Comparison of ENCODE assay signal across 7 cellular contexts in the genomic region with DNA sequence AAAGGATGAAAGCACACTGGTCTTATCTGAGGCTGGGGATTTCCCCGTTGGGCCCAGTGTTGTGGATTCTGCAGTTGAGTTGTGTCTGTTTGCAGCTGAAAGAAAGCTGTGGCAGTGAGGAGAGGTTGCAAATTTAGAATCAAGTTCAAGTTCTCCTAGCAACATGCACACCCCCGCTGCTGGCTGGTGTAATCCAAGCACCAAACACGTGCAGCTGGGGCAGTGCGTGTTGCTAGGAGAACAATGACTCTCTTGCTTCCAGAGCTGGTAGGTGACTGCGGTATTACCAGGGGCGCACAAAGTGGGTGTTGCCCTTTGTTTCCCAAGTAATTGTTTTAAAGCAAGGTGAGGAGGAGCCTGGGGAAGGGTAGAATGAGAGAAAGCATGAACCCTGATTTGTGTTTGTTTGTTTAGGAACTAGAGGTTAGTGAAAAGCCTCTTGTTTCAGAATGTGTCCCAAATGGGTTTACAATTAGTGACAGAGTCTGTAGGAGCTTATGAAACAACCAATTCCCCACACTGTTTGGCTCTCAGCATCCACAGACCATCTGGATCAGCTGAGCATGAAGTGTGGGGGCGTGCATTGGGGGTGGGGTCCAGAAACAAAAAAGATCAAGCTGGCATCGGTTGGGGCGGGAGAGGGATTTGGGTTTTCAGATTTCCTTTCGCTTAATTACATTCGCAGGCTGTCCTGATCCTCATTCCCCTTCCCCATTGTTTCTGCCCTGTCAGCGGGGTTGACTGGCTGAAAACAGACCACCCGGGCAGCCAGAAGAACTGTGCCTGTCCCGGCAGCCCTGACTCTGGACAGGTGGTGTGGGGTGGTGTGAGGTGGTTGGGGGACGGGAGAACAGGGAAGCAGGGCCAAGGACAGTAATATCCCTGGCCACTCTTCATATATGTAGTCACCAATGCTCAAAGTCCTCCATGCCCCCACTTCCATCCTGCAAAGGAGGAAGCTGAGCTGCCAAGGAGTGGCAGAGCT.
A peak's percentile ranks its signal among the peaks of the same experiment; 100 is the strongest.
DNase-seq lines count a peak whose midpoint lies in the region; ATAC-seq and TF ChIP-seq lines count a peak whose summit lies in the region.

No MANE protein-coding gene starts in this region.

- H3K27me3 Mint-ChIP-seq in H9 (ENCODE audit: low read depth), result peaks cover 23% of the 10 kb centered on the region
- H3K27me3 Mint-ChIP-seq in activated naive CD8-positive, alpha-beta T cell treated with anti-CD3 and anti-CD28 coated beads, Interleukin-2, amount 50 U/mL, for 24 hours, result no peaks in the 10 kb centered on the region
- peaks cover 0 to 7% (median 6%) of the 10 kb centered on the region in 3 donors for H3K27me3 Mint-ChIP-seq in immature natural killer cell (ENCODE audit: low read depth in 3 of 3)

- H3K27ac ChIP-seq in H9 (ENCODE audit: insufficient read length, low read depth, low read length) (no peak overlapping the region), trophoblast cell (ENCODE audit: low read depth, low read length) (no peak overlapping the region)

- peaks cover 11% of the 10 kb centered on the region; the same call in 1 of the 2 replicates for H3K4me1 ChIP-seq in H9 (ENCODE audit: insufficient read depth, low read length)
- no peaks in the 10 kb centered on the region for H3K4me1 ChIP-seq in trophoblast cell (ENCODE audit: control insufficient read depth in 1 of 2, insufficient read depth in 2 of 2, low read length in 2 of 2)

- peaks cover 0 to 13% (median 2%) of the 10 kb centered on the region in 3 experiments; a peak in 3 of 7 replicates for H3K36me3 Mint-ChIP-seq in H9 (ENCODE audit: insufficient read depth in 1 of 3, low read depth in 3 of 3)
- no peaks in the 10 kb centered on the region for H3K36me3 Mint-ChIP-seq in activated naive CD8-positive, alpha-beta T cell treated with anti-CD3 and anti-CD28 coated beads, Interleukin-2, amount 50 U/mL, for 24 hours (ENCODE audit: low read depth)
- no peaks in the 10 kb centered on the region for H3K36me3 Mint-ChIP-seq in immature natural killer cell

- TF ChIP-seq CTCF in H9 (conservative IDR thresholded peaks at IDR 0.05), result no peak

- H3K4me3 ChIP-seq in trophoblast cell (ENCODE audit: low read depth, low read length), result no peak overlapping the region

- H3K23ac ChIP-seq in H9 (ENCODE audit: insufficient read length, low read depth, low read length) (no peak overlapping the region), trophoblast cell (ENCODE audit: low read length) (no peak overlapping the region)

- H2BK12ac ChIP-seq in H9 (ENCODE audit: insufficient read length, low read depth, low read length), result no peak overlapping the region
- H2BK12ac ChIP-seq in trophoblast cell (ENCODE audit: low read length), result no peak overlapping the region

- no CpG with 5 or more reads among the region's 15 CpGs for WGBS in H9 (ENCODE audit: extremely low coverage, insufficient read length, low lambda C conversion rate)
- WGBS in trophoblast cell (ENCODE audit: extremely low coverage, insufficient coverage, insufficient read length), result no CpG with 5 or more reads among the region's 15 CpGs

- H2AK5ac ChIP-seq in H9 (ENCODE audit: insufficient read length, low read length), result no peak overlapping the region
- H2AK5ac ChIP-seq in trophoblast cell (ENCODE audit: low read length), result no peak overlapping the region

- H2AFZ ChIP-seq in H9 (ENCODE audit: low read length), result no peak overlapping the region
- no peak overlapping the region for H2AFZ ChIP-seq in trophoblast cell (ENCODE audit: insufficient read depth, low read length, poor library complexity)

- H3K18ac ChIP-seq in H9 (ENCODE audit: insufficient read length, low read depth, low read length) (peak overlapping the region; percentile 9), trophoblast cell (ENCODE audit: low read length) (no peak overlapping the region)

- H3K4me2 ChIP-seq in H9 (ENCODE audit: insufficient read depth, insufficient read length, low read length), result peak overlapping the region; percentile 2
- no peak overlapping the region for H3K4me2 ChIP-seq in trophoblast cell (ENCODE audit: low read length)

- no peak overlapping the region for H3K56ac ChIP-seq in H9 (ENCODE audit: insufficient read length, low read depth, low read length)

- H3K79me1 ChIP-seq in H9 (ENCODE audit: insufficient read depth, low read depth, low read length, poor library complexity, severe bottlenecking) (no peaks in the 10 kb centered on the region), trophoblast cell (ENCODE audit: low read length) (no peaks in the 10 kb centered on the region)

- DNase-seq in H9 (peak; percentile 76), NCI-H524 (lab: John Stamatoyannopoulos, UW) (peak; percentile 80 to 87), iPS DF 19.7 (ENCODE audit: low read depth, low spot score) (peak; percentile 40), trophoblast cell (no peak), immature natural killer cell (no peak)
- peak; percentile 33 for DNase-seq in activated naive CD8-positive, alpha-beta T cell treated with anti-CD3 and anti-CD28 coated beads, Interleukin-2, amount 50 U/mL, for 24 hours
- DNase-seq in stimulated activated CD4-positive, alpha-beta T cell treated with anti-CD3 and anti-CD28 coated beads, Interleukin-2, amount 100 ng/mL, for 4 hours (ENCODE audit: low read depth), result peak; percentile 38

- H3K36me3 ChIP-seq in trophoblast cell (ENCODE audit: control insufficient read depth in 1 of 2, insufficient read depth in 2 of 2, low read length in 2 of 2), result no peaks in the 10 kb centered on the region

- H3K9ac ChIP-seq in H9 (ENCODE audit: extremely low read depth, insufficient read length, low read length) (no peak overlapping the region), trophoblast cell (ENCODE audit: low read length) (no peak overlapping the region)

- H3K4ac ChIP-seq in H9 (ENCODE audit: low read depth, low read length) (no peak overlapping the region), trophoblast cell (ENCODE audit: low read depth, low read length) (no peak overlapping the region)

- H4K8ac ChIP-seq in H9 (replicated peaks; ENCODE audit: insufficient read length, low read depth, low read length) (no peak overlapping the region), trophoblast cell (ENCODE audit: low read depth, low read length) (no peak overlapping the region)

- no peaks in the 10 kb centered on the region for H4K20me1 ChIP-seq in H9 (ENCODE audit: control insufficient read depth, insufficient read depth, insufficient read length)

- H3K27ac Mint-ChIP-seq in H9 (peak overlapping the region; percentile 28 to 93 (median 92); a peak in 6 of 7 replicates), immature natural killer cell (no peak overlapping the region)
- H3K27ac Mint-ChIP-seq in activated naive CD8-positive, alpha-beta T cell treated with anti-CD3 and anti-CD28 coated beads, Interleukin-2, amount 50 U/mL, for 24 hours, result peak overlapping the region; percentile 35

- H3K9me3 Mint-ChIP-seq in H9 (peaks cover 0 to 12% of the 10 kb centered on the region in 2 experiments; a peak in 2 of 5 replicates), immature natural killer cell (no peaks in the 10 kb centered on the region)
- H3K9me3 Mint-ChIP-seq in activated naive CD8-positive, alpha-beta T cell treated with anti-CD3 and anti-CD28 coated beads, Interleukin-2, amount 50 U/mL, for 24 hours, result no peaks in the 10 kb centered on the region

- H2BK15ac ChIP-seq in H9 (ENCODE audit: low read depth, low read length), result no peak overlapping the region

- peak overlapping the region; percentile 27; the same call in 1 of the 2 replicates for H3K14ac ChIP-seq in H9 (ENCODE audit: insufficient read depth, low read length)
- H3K14ac ChIP-seq in trophoblast cell (ENCODE audit: low read length), result no peak overlapping the region

- H3K4me1 Mint-ChIP-seq in H9 (peaks cover 39 to 51% of the 10 kb centered on the region in 2 experiments), immature natural killer cell (no peaks in the 10 kb centered on the region)
- H3K4me1 Mint-ChIP-seq in activated naive CD8-positive, alpha-beta T cell treated with anti-CD3 and anti-CD28 coated beads, Interleukin-2, amount 50 U/mL, for 24 hours, result peaks cover 11% of the 10 kb centered on the region

- H2BK5ac ChIP-seq in H9 (ENCODE audit: insufficient read length, low read length) (no peak overlapping the region), trophoblast cell (ENCODE audit: low read depth, low read length, poor library complexity) (no peak overlapping the region)

- no peak overlapping the region for H3T11ph ChIP-seq in H9 (ENCODE audit: low read length)

- H3K27me3 ChIP-seq in H9 (ENCODE audit: insufficient read depth, low read length) (no peaks in the 10 kb centered on the region; the same call in 1 of the 2 replicates), trophoblast cell (ENCODE audit: insufficient read depth, low read length) (no peaks in the 10 kb centered on the region)

- no peak overlapping the region for H4K5ac ChIP-seq in H9 (ENCODE audit: insufficient read length, low read depth, low read length)

- H3K4me3 Mint-ChIP-seq in H9 (peak overlapping the region; percentile 6 to 45), immature natural killer cell (no peak overlapping the region)
- H3K4me3 Mint-ChIP-seq in activated naive CD8-positive, alpha-beta T cell treated with anti-CD3 and anti-CD28 coated beads, Interleukin-2, amount 50 U/mL, for 24 hours, result no peak overlapping the region

- no peak overlapping the region for H2BK120ac ChIP-seq in H9 (ENCODE audit: low read depth, low read length, poor library complexity, severe bottlenecking)
- H2BK120ac ChIP-seq in trophoblast cell (ENCODE audit: insufficient read depth, low read length, poor library complexity), result no peak overlapping the region

- peak; percentile 79 for ATAC-seq in activated naive CD8-positive, alpha-beta T cell treated with anti-CD3 and anti-CD28 coated beads, Interleukin-2, amount 50 U/mL, for 24 hours

- H3K23me2 ChIP-seq in H9 (ENCODE audit: insufficient read length, low read depth, low read length, poor library complexity, severe bottlenecking), result no peaks in the 10 kb centered on the region

- H4K91ac ChIP-seq in H9 (ENCODE audit: insufficient read length, low read depth, low read length), result no peak overlapping the region
- H4K91ac ChIP-seq in trophoblast cell (ENCODE audit: low read depth, low read length), result no peak overlapping the region

- no peak overlapping the region for H2BK20ac ChIP-seq in H9 (ENCODE audit: low read depth, low read length, poor library complexity, severe bottlenecking)

- no peaks in the 10 kb centered on the region for H3K9me3 ChIP-seq in H9 (ENCODE audit: control insufficient read depth, low read depth, low read length)
- H3K9me3 ChIP-seq in trophoblast cell (ENCODE audit: insufficient read depth, low read depth, low read length), result no peaks in the 10 kb centered on the region

- H3K79me2 ChIP-seq in H9 (ENCODE audit: insufficient read depth, low read length) (no peaks in the 10 kb centered on the region), trophoblast cell (ENCODE audit: control insufficient read depth, insufficient read depth, low read length, poor library complexity) (no peaks in the 10 kb centered on the region)

- H4K12ac ChIP-seq in trophoblast cell (ENCODE audit: low read depth, low read length), result no peak overlapping the region

Comparison
In these comparisons a context has a peak if more than half of its experiments do, and no peak if none do; other contexts are left out.
1. DNase-seq: peak in H9 (single experiment), NCI-H524 (2 of 2), activated naive CD8-positive, alpha-beta T cell treated with anti-CD3 and anti-CD28 coated beads, Interleukin-2, amount 50 U/mL, for 24 hours (single experiment), iPS DF 19.7 (single experiment) and stimulated activated CD4-positive, alpha-beta T cell treated with anti-CD3 and anti-CD28 coated beads, Interleukin-2, amount 100 ng/mL, for 4 hours (single experiment); none in trophoblast cell (0 of 2) and immature natural killer cell (0 of 3).
2. H3K27ac Mint-ChIP-seq: peak in H9 (3 of 3) and activated naive CD8-positive, alpha-beta T cell treated with anti-CD3 and anti-CD28 coated beads, Interleukin-2, amount 50 U/mL, for 24 hours (single experiment); none in immature natural killer cell (0 of 6).
3. H3K4me3 Mint-ChIP-seq: peak in H9 (2 of 2); none in activated naive CD8-positive, alpha-beta T cell treated with anti-CD3 and anti-CD28 coated beads, Interleukin-2, amount 50 U/mL, for 24 hours (single experiment) and immature natural killer cell (0 of 5).